Comparison of ENCODE assay signal across 12 cellular contexts in the genomic region with DNA sequence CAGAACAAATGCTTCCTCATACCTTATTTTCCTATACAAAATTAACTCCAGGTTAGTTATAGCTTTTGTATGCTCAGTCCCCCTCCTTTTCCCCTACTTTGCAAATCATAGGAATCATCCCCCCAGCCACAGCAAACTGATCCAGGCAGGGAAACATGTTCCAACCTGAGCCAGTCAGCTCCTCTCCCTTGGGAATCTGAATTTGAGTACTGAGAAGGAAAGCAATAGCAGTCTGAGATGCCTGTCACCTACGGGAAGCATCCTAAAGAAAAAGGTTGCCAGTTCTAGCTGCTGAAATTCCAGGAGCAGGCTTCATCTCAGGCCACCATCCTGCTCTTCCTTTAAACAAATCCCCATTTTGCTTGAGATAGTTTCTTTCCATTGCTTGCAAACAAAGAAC. TPM values are rescaled to one million over a fixed set of nuclear protein-coding genes. Genes with fewer than 3 reads are reported as not detected.
A peak's percentile ranks its signal among the peaks of the same experiment; 100 is the strongest.
DNase-seq lines count a peak whose midpoint lies in the region; ATAC-seq and TF ChIP-seq lines count a peak whose summit lies in the region.
"Had no signal": no experiment of that assay in that cellular context is flagged by ENCODE, and none has a peak within 500 bp of the region (broad histone marks: within the 10 kb centered on the region; RNA-seq: fewer than 3 reads in every experiment).

No MANE protein-coding gene starts in this region.

- peaks cover 24 to 41% of the 10 kb centered on the region in 2 donors for H3K4me1 ChIP-seq in naive thymus-derived CD4-positive, alpha-beta T cell (ENCODE audit: control insufficient read depth in 2 of 2, insufficient read depth in 2 of 2, low read length in 2 of 2)
- H3K4me1 ChIP-seq in upper lobe of right lung: peaks cover 39% of the 10 kb centered on the region

- H3K27ac Mint-ChIP-seq in naive thymus-derived CD4-positive, alpha-beta T cell: peak overlapping the region in 2 of 9 donors; percentile 22 to 74
- H3K27ac Mint-ChIP-seq: activated naive CD8-positive, alpha-beta T cell treated with anti-CD3 and anti-CD28 coated beads, Interleukin-2, amount 10 ng/mL, durations not matched to agents 7 days and 5 days had no signal

- DNase-seq in AG04450 (ENCODE audit: low read depth, low spot score) (no peak), NCI-H1436 treated with DMSO at 0.1 percent for 48 hours (lab: John Stamatoyannopoulos, UW) (peak; percentile 30), dermis blood vessel endothelial cell (no peak), upper lobe of right lung (no peak)
- no peak for DNase-seq in naive thymus-derived CD4-positive, alpha-beta T cell
- no peak for DNase-seq in activated CD8-positive, alpha-beta memory T cell treated with anti-CD3 and anti-CD28 coated beads for 24 hours
- DNase-seq: activated naive CD8-positive, alpha-beta T cell treated with anti-CD3 and anti-CD28 coated beads, Interleukin-2, amount 10 ng/mL, durations not matched to agents 7 days and 5 days; Kasumi-1 had no signal

- no peaks in the 10 kb centered on the region for H3K9me3 Mint-ChIP-seq in naive thymus-derived CD4-positive, alpha-beta T cell
- H3K9me3 Mint-ChIP-seq: activated naive CD8-positive, alpha-beta T cell treated with anti-CD3 and anti-CD28 coated beads, Interleukin-2, amount 10 ng/mL, durations not matched to agents 7 days and 5 days; nephron had no signal

- H3K4me3 Mint-ChIP-seq in naive thymus-derived CD4-positive, alpha-beta T cell: peak overlapping the region in 6 of 10 donors; percentile 36 to 70 (median 43)
- H3K4me3 Mint-ChIP-seq: activated naive CD8-positive, alpha-beta T cell treated with anti-CD3 and anti-CD28 coated beads, Interleukin-2, amount 10 ng/mL, durations not matched to agents 7 days and 5 days; nephron had no signal

- peaks cover 0 to 15% (median 6%) of the 10 kb centered on the region in 5 donors for H3K36me3 Mint-ChIP-seq in naive thymus-derived CD4-positive, alpha-beta T cell

- ATAC-seq in naive thymus-derived CD4-positive, alpha-beta T cell: no peak
- ATAC-seq in upper lobe of right lung: no peak
- no peak for ATAC-seq in GM21737 (IDR thresholded peaks at IDR 0.05; ENCODE audit: unreplicated experiment)

- CTCF ChIA-PET in AG04450 (lab: Charles Lee): interaction anchor here (0.6 to 0.7 kb wide), 3 partner anchors 8 to 876 kb away, joined by 3 to 7 read pairs (median 3); no protein-coding TSS in a partner anchor
- CTCF ChIA-PET in naive thymus-derived CD4-positive, alpha-beta T cell (lab: Charles Lee): no interaction called here

- intact Hi-C loops in naive thymus-derived CD4-positive, alpha-beta T cell (cut with micrococcal nuclease): no loop called here
- intact Hi-C loops in upper lobe of right lung (cut with DNase I): no loop called here

- no peak overlapping the region for H3K4me3 ChIP-seq in AG04450 (ENCODE audit: low read depth, low read length)
- H3K4me3 ChIP-seq in naive thymus-derived CD4-positive, alpha-beta T cell (ENCODE audit: low read length): no peak overlapping the region
- H3K4me3 ChIP-seq in upper lobe of right lung: no peak overlapping the region

- no peaks in the 10 kb centered on the region for H3K36me3 ChIP-seq in naive thymus-derived CD4-positive, alpha-beta T cell (ENCODE audit: control insufficient read depth in 2 of 3, insufficient read depth in 3 of 3, low read length in 3 of 3)
- no peaks in the 10 kb centered on the region for H3K36me3 ChIP-seq in upper lobe of right lung

- TF ChIP-seq CTCF in AG04450 (IDR thresholded peaks at IDR 0.05; ENCODE audit: low read depth, low read length) (no peak), upper lobe of right lung (IDR thresholded peaks at IDR 0.05) (no peak)

- H3K9me3 ChIP-seq in AG04450 (ENCODE audit: control insufficient read depth, insufficient read depth, low read length) (no peaks in the 10 kb centered on the region), upper lobe of right lung (no peaks in the 10 kb centered on the region)
- no peaks in the 10 kb centered on the region for H3K9me3 ChIP-seq in naive thymus-derived CD4-positive, alpha-beta T cell (ENCODE audit: control insufficient read depth in 2 of 3, low read length in 3 of 3)

- H3K27me3 ChIP-seq in AG04450 (ENCODE audit: control insufficient read depth, insufficient read depth, low read length): no peaks in the 10 kb centered on the region
- no peaks in the 10 kb centered on the region for H3K27me3 ChIP-seq in naive thymus-derived CD4-positive, alpha-beta T cell (ENCODE audit: control insufficient read depth in 2 of 2, insufficient read depth in 2 of 2, low read length in 2 of 2)
- no peaks in the 10 kb centered on the region for H3K27me3 ChIP-seq in upper lobe of right lung

- no peaks in the 10 kb centered on the region for H3K27me3 Mint-ChIP-seq in naive thymus-derived CD4-positive, alpha-beta T cell
- H3K27me3 Mint-ChIP-seq: activated naive CD8-positive, alpha-beta T cell treated with anti-CD3 and anti-CD28 coated beads, Interleukin-2, amount 10 ng/mL, durations not matched to agents 7 days and 5 days had no signal

- peaks cover 35 to 81% (median 74%) of the 10 kb centered on the region in 7 donors for H3K4me1 Mint-ChIP-seq in naive thymus-derived CD4-positive, alpha-beta T cell

- H3K27ac ChIP-seq in AG04450 (ENCODE audit: low read depth, low read length) (peak overlapping the region; percentile 4), cingulate gyrus (ENCODE audit: low read depth, low read length) (peak overlapping the region; percentile 82), upper lobe of right lung (no peak overlapping the region)
- no peak overlapping the region for H3K27ac ChIP-seq in naive thymus-derived CD4-positive, alpha-beta T cell (ENCODE audit: low read depth, low read length)
- H3K27ac ChIP-seq: VCaP had no signal

- POLR2A ChIA-PET in AG04450 (lab: Yijun Ruan, JAX): interaction anchor here (0.6 to 0.9 kb wide), 2 partner anchors 9 to 91 kb away, joined by 3 to 4 read pairs; no protein-coding TSS in a partner anchor
- POLR2A ChIA-PET in naive thymus-derived CD4-positive, alpha-beta T cell (lab: Charles Lee): interaction anchor here (0.8 kb wide), 1 partner anchor 17 kb away, joined by 3 read pairs; no protein-coding TSS in a partner anchor

RNA-seq across cellular contexts. Expression of gene ADSS2, which starts 6.9 kb away (rescaled TPM):
- polyA plus RNA-seq in AG04450 (2011; rRNA removed): 33.7 and 50.5 TPM in 2 replicates
- 11.8 and 20.6 TPM in 2 replicates for polyA minus RNA-seq in AG04450 (2011; rRNA and poly(A)+ RNA removed)
- 10 to 100 TPM; 38.8 to 61.0 (median 52.4) TPM for total RNA-seq in naive thymus-derived CD4-positive, alpha-beta T cell
- 10 to 100 TPM; 25.3 to 27.6 TPM for polyA plus RNA-seq in naive thymus-derived CD4-positive, alpha-beta T cell
- total RNA-seq in dermis blood vessel endothelial cell: 92.1 and 124 TPM in 2 replicates
- total RNA-seq in upper lobe of right lung: 34.2 TPM

RNA-seq across cellular contexts. Expression of gene CATSPERE, which starts 16.2 kb away (rescaled TPM):
- polyA plus RNA-seq in AG04450 (2011; rRNA removed): 0.36 and 0.58 TPM in 2 replicates
- polyA minus RNA-seq in AG04450 (2011; rRNA and poly(A)+ RNA removed): 0.92 and 1.1 TPM in 2 replicates
- 1 to 10 TPM in 4 of 5 experiments, under 1 TPM in 1; 0.77 to 2.2 (median 1.7) TPM for total RNA-seq in naive thymus-derived CD4-positive, alpha-beta T cell
- under 1 TPM; 0.24 to 0.26 TPM for polyA plus RNA-seq in naive thymus-derived CD4-positive, alpha-beta T cell
- total RNA-seq in dermis blood vessel endothelial cell (0.42 and 1.4 TPM in 2 replicates), upper lobe of right lung (1.1 TPM)

Comparison
In these comparisons a context has a peak if more than half of its experiments do, and no peak if none do; other contexts are left out.
1. H3K27ac ChIP-seq: peak in AG04450 (single experiment) and cingulate gyrus (single experiment); none in naive thymus-derived CD4-positive, alpha-beta T cell (single experiment) and upper lobe of right lung (single experiment).